Comparison of ENCODE assay signal across 20 cellular contexts in the genomic region with DNA sequence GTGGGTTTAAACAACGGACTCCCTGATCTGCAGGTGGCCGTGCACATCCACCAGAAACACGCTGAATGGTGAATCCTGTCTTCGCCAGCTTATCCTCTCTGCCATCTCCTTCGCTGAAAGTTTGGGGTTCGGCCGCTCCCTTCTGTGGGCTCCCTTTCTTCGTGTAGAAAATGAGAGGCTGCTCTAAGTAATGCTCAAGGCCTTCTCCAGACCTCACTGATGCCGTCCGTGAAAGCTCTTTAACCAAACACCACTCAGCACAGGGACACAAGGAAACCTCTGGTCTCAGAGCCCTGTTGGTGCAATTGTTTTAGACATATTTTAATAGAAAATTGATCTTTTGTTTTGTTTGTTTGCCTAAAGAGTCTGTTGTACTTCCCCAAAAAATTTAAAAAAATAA.
"Had no signal": no experiment of that assay in that cellular context is flagged by ENCODE, and none has a peak within 500 bp of the region (broad histone marks: within the 10 kb centered on the region; RNA-seq: fewer than 3 reads in every experiment).

No MANE protein-coding gene starts in this region.

- H3K27me3 Mint-ChIP-seq: dendritic cell treated with granulocyte-macrophage colony-stimulating factor and Interleukin-4, amounts not matched to agents 40 ng/mL and 50 ng/mL, for 4 days had no signal

- H3K27ac Mint-ChIP-seq: dendritic cell treated with granulocyte-macrophage colony-stimulating factor and Interleukin-4, amounts not matched to agents 40 ng/mL and 50 ng/mL, for 4 days; mesothelial cell of epicardium had no signal

- H3K4me3 Mint-ChIP-seq: dendritic cell treated with granulocyte-macrophage colony-stimulating factor and Interleukin-4, amounts not matched to agents 40 ng/mL and 50 ng/mL, for 4 days; mesothelial cell of epicardium had no signal

- H3K36me3 Mint-ChIP-seq: mesothelial cell of epicardium had no signal

- H3K4me1 ChIP-seq: colonic mucosa, esophagus squamous epithelium, gastrocnemius medialis, heart right ventricle, left lung, lower lobe of right lung had no signal

- H3K9me3 ChIP-seq: esophagus squamous epithelium, gastrocnemius medialis, heart right ventricle, left lung, lower lobe of right lung had no signal

- FAIRE-seq: endothelial cell of umbilical vein, islet of Langerhans, keratinocyte had no signal

- H3K27me3 ChIP-seq: colonic mucosa, esophagus squamous epithelium, gastrocnemius medialis, heart right ventricle, left lung had no signal

- DNase-seq: colonic mucosa; cortex of kidney; effector CD8-positive, alpha-beta T cell; esophagus squamous epithelium; foreskin fibroblast; foreskin melanocyte; gastrocnemius medialis; head of caudate nucleus; heart right ventricle; hippocampal formation; left cardiac atrium; left lung; left ventricle myocardium superior; lower lobe of right lung; mesenchymal stem cell had no signal

- H3K36me3 ChIP-seq: colonic mucosa, esophagus squamous epithelium, gastrocnemius medialis, heart right ventricle, left lung, lower lobe of right lung had no signal

- H3K4me3 ChIP-seq: colonic mucosa, esophagus squamous epithelium, gastrocnemius medialis, heart right ventricle, left lung, lower lobe of right lung had no signal

- H3K27ac ChIP-seq: colonic mucosa, esophagus squamous epithelium, gastrocnemius medialis, heart right ventricle, left lung, lower lobe of right lung had no signal

- H3K9me3 Mint-ChIP-seq: dendritic cell treated with granulocyte-macrophage colony-stimulating factor and Interleukin-4, amounts not matched to agents 40 ng/mL and 50 ng/mL, for 4 days; mesothelial cell of epicardium had no signal

- ATAC-seq: gastrocnemius medialis, heart right ventricle, left cardiac atrium, left lung, left ventricle myocardium superior had no signal
